1 cellular context compared by ENCODE assay signal in the genomic region with DNA sequence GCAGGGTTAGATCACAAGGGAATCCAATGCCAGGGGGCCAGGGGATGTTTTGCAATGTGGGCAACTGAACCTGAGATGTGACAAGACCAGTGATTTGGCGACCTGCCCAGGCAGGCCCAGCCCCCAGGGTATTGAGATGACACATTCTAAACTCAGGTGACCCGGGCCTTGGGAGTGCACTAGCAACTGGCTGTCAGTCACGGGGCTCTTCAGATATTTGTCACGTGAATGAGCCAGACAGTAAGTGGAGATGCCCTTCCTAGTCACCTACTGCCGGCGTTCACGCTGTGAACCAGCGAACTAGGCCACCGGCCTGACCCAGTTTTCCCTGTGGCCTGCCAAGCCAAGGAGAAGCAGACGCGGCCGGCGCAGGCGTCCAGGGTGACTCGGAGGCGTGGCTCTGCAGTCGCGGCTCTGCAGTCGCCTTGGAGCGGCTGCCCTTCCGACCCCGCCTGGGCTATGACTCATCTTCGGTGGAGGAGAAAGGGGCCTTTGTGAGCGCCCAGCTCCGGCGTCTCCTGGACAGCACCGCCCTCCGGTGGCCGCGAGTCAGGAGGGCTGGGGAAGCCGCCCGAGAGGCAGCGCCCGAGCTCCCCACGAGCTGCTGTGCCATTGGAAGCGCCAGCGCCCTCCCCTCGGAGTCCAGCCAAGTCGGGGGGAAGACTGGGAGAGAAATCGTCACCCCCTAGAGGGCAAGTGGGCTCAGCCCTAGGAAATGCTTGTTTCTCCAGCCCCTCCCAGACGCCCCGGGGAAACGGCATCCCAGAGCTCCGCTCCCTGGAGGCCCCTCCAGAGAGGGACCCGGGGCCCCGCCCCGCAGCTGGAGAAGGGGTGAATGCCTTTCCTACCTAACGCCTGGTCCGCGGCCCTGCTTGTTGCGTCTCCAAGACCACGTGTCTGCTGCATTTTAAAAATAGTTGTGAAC.
A peak's percentile ranks its signal among the peaks of the same experiment; 100 is the strongest.
TF ChIP-seq lines count a peak whose summit lies in the region.

No MANE protein-coding gene starts in this region.

TF ChIP-seq in GM12878, 131 proteins besides CTCF, POLR2A, EP300 and RAD21 (continued from another document):
- TF ChIP-seq POLR2AphosphoS5 (IDR thresholded peaks at IDR 0.05; ENCODE audit: low read length) = no peak
- peak; percentile 91 for TF ChIP-seq MEF2B (IDR thresholded peaks at IDR 0.05; ENCODE audit: partially characterized antibody, poor library complexity, severe bottlenecking)
- TF ChIP-seq NFXL1 (IDR thresholded peaks at IDR 0.05; ENCODE audit: borderline replicate concordance) = no peak
- TF ChIP-seq RB1 (IDR thresholded peaks at IDR 0.05; ENCODE audit: borderline replicate concordance) = 0 out of 2 replicates have a peak, but pooled peaks have one; percentile 46
- no peak; the same call in none of the 2 replicates for TF ChIP-seq BACH1 (IDR thresholded peaks at IDR 0.05; ENCODE audit: borderline replicate concordance)
- no peak for TF ChIP-seq SIN3A (IDR thresholded peaks at IDR 0.05; ENCODE audit: low read depth, low read length)
- TF ChIP-seq YY1 (IDR thresholded peaks at IDR 0.05; ENCODE audit: low read depth, low read length) = peak; percentile 35; the same call in 1 of the 2 replicates
- no peak for TF ChIP-seq ZNF217 (IDR thresholded peaks at IDR 0.05)
- TF ChIP-seq SUPT20H (IDR thresholded peaks at IDR 0.05; ENCODE audit: borderline replicate concordance, control insufficient read depth, low read depth, low read length) = no peak
- no peak for TF ChIP-seq ZSCAN29 (IDR thresholded peaks at IDR 0.05)
- TF ChIP-seq DPF2 (IDR thresholded peaks at IDR 0.05) = peak; percentile 90
- peak; percentile 23 for TF ChIP-seq KLF5 (IDR thresholded peaks at IDR 0.05; ENCODE audit: partially characterized antibody)
- peak; percentile 53; the same call in 1 of the 2 replicates for TF ChIP-seq CHD2 (IDR thresholded peaks at IDR 0.05; ENCODE audit: borderline replicate concordance, low read depth, low read length)
- TF ChIP-seq RBBP5 (conservative IDR thresholded peaks at IDR 0.05) = no peak
- 0 out of 2 replicates have a peak, but pooled peaks have one; percentile 72 for TF ChIP-seq STAT1 (conservative IDR thresholded peaks at IDR 0.05)
- TF ChIP-seq TBL1XR1 (IDR thresholded peaks at IDR 0.05; ENCODE audit: low read depth, low read length) = peak; percentile 58; the same call in 1 of the 2 replicates
- no peak for TF ChIP-seq SRF (IDR thresholded peaks at IDR 0.05; ENCODE audit: low read depth in 2 of 2, low read length in 2 of 2)
- no peak for TF ChIP-seq RFX5 (IDR thresholded peaks at IDR 0.05; ENCODE audit: low read depth, low read length)
- TF ChIP-seq POU2F2 (IDR thresholded peaks at IDR 0.05; ENCODE audit: borderline replicate concordance, low read depth, low read length) = peak; percentile 8; the same call in 1 of the 3 replicates
- 0 out of 3 replicates have a peak, but pooled peaks of 1 of the 2 experiments have one; percentile 7 for TF ChIP-seq EGR1 (IDR thresholded peaks at IDR 0.05; ENCODE audit: borderline replicate concordance in 1 of 2, low read depth in 2 of 2, low read length in 2 of 2)
- TF ChIP-seq CEBPB (IDR thresholded peaks at IDR 0.05; ENCODE audit: borderline replicate concordance in 1 of 2, low read depth in 2 of 2, low read length in 2 of 2) = no peak
- TF ChIP-seq ZBED1 (IDR thresholded peaks at IDR 0.05; ENCODE audit: borderline replicate concordance) = no peak
- TF ChIP-seq BCLAF1 (IDR thresholded peaks at IDR 0.05) = no peak
- peak; percentile 59; the same call in 1 of the 2 replicates for TF ChIP-seq MXI1 (IDR thresholded peaks at IDR 0.05; ENCODE audit: low read depth, low read length)
- TF ChIP-seq HDGF (IDR thresholded peaks at IDR 0.05) = no peak
- TF ChIP-seq CREM (IDR thresholded peaks at IDR 0.05; ENCODE audit: low read depth) = peak; percentile 50
- TF ChIP-seq, protein P1, sequence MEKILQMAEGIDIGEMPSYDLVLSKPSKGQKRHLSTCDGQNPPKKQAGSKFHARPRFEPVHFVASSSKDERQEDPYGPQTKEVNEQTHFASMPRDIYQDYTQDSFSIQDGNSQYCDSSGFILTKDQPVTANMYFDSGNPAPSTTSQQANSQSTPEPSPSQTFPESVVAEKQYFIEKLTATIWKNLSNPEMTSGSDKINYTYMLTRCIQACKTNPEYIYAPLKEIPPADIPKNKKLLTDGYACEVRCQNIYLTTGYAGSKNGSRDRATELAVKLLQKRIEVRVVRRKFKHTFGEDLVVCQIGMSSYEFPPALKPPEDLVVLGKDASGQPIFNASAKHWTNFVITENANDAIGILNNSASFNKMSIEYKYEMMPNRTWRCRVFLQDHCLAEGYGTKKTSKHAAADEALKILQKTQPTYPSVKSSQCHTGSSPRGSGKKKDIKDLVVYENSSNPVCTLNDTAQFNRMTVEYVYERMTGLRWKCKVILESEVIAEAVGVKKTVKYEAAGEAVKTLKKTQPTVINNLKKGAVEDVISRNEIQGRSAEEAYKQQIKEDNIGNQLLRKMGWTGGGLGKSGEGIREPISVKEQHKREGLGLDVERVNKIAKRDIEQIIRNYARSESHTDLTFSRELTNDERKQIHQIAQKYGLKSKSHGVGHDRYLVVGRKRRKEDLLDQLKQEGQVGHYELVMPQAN (conservative IDR thresholded peaks at IDR 0.05) = peak; percentile 81
- no peak for TF ChIP-seq MTA3 (IDR thresholded peaks at IDR 0.05; ENCODE audit: borderline replicate concordance, low read length)
- TF ChIP-seq JUND (IDR thresholded peaks at IDR 0.05; ENCODE audit: low read depth, low read length) = peak; percentile 79
- peak; percentile 63 for TF ChIP-seq RUNX3 (IDR thresholded peaks at IDR 0.05; ENCODE audit: low read length)
- TF ChIP-seq MYB (IDR thresholded peaks at IDR 0.05; ENCODE audit: borderline replicate concordance, low read depth, low read length) = no peak; the same call in 1 of the 2 replicates
- no peak for TF ChIP-seq KDM1A (IDR thresholded peaks at IDR 0.05; ENCODE audit: borderline replicate concordance)
- no peak for TF ChIP-seq RCOR1 (conservative IDR thresholded peaks at IDR 0.05; ENCODE audit: low read depth, low read length)
- TF ChIP-seq IRF3 (IDR thresholded peaks at IDR 0.05) = no peak
